Comparison of ENCODE assay signal across 12 cellular contexts in genomic region chr11:76654980-76655379, GRCh38. TPM values are rescaled to one million over a fixed set of nuclear protein-coding genes. Genes with fewer than 3 reads are reported as not detected.
DNase-seq lines count a peak whose midpoint lies in the region; ATAC-seq, FAIRE-seq and TF ChIP-seq lines count a peak whose summit lies in the region.
"Had no signal": no experiment of that assay in that cellular context is flagged by ENCODE, and none has a peak within 500 bp of the region (broad histone marks: within the 10 kb centered on the region; RNA-seq: fewer than 3 reads in every experiment).

No MANE protein-coding gene starts in this region.

- WGBS in adipose tissue, 3 donors: 92 to 94% (median 93%) methylated on average over 4 of the region's 4 CpGs
- 93% methylated on average over 4 of the region's 4 CpGs; no CpG with 5 or more reads in 1 of the 2 donors for WGBS in gastroesophageal sphincter (ENCODE audit: low coverage in 1 of 2), 2 donors
- WGBS in thyroid gland, 2 donors: 90 to 93% methylated on average over 4 of the region's 4 CpGs
- WGBS in pancreas, 2 donors: 93 to 98% methylated on average over 4 of the region's 4 CpGs

- peak overlapping the region in 1 of 3 experiments; percentile 15 for H3K4me3 Mint-ChIP-seq in nephron

- peak overlapping the region; percentile 83 to 97 (median 94) for H3K27ac Mint-ChIP-seq in nephron

- intact Hi-C loops in thyroid gland (cut with DNase I): no loop called here
- intact Hi-C loops in pancreas (cut with DNase I): no loop called here

- peaks cover 0 to 52% (median 29%) of the 10 kb centered on the region in 3 donors for H3K4me1 ChIP-seq in gastroesophageal sphincter
- peaks cover 0 to 16% of the 10 kb centered on the region in 2 donors for H3K4me1 ChIP-seq in thyroid gland
- no peaks in the 10 kb centered on the region for H3K4me1 ChIP-seq in pancreas

- H3K27me3 ChIP-seq in gastroesophageal sphincter (no peaks in the 10 kb centered on the region), thyroid gland (no peaks in the 10 kb centered on the region), pancreas (peaks cover 0 to 3% (median 0%) of the 10 kb centered on the region in 4 donors)

- peak overlapping the region; percentile 81 for H3K27ac ChIP-seq in adipose tissue (ENCODE audit: low read depth, low read length)
- H3K27ac ChIP-seq in gastroesophageal sphincter: peak overlapping the region in 3 of 4 donors; percentile 64 to 75 (median 65)
- H3K27ac ChIP-seq in thyroid gland: peak overlapping the region in 2 of 3 donors; percentile 33 to 56
- H3K27ac ChIP-seq in RWPE1: no peak overlapping the region
- H3K27ac ChIP-seq in pancreas: no peak overlapping the region

- H3K27me3 Mint-ChIP-seq in nephron (ENCODE audit: low read depth): no peaks in the 10 kb centered on the region

- H3K4me1 Mint-ChIP-seq in nephron: peaks cover 57% of the 10 kb centered on the region

- H3K36me3 Mint-ChIP-seq in nephron (ENCODE audit: low read depth): no peaks in the 10 kb centered on the region

- ATAC-seq in gastroesophageal sphincter: no peak
- no peak for ATAC-seq in pancreas

- CTCF ChIA-PET in RWPE1 (lab: Yijun Ruan, JAX): no interaction called here

- POLR2A ChIA-PET in RWPE1 (lab: Yijun Ruan, JAX; ENCODE audit: low non-redundant PET): interaction anchor here (0.8 kb wide), 1 partner anchor 982 kb away, joined by 3 read pairs; no protein-coding TSS in a partner anchor

- no peak for FAIRE-seq in pancreas (lab: Jason Lieb, UNC)

- H3K36me3 ChIP-seq in gastroesophageal sphincter (peaks cover 0 to 15% of the 10 kb centered on the region in 2 donors), thyroid gland (no peaks in the 10 kb centered on the region), pancreas (no peaks in the 10 kb centered on the region)

- DNase-seq in thyroid gland: no peak
- DNase-seq in erythroblast (lab: John Stamatoyannopoulos, UW): no peak
- no peak for DNase-seq in RWPE1 (ENCODE audit: low spot score)
- DNase-seq in pancreas: no peak
- DNase-seq: C1 segment of cervical spinal cord; DND-41; MM.1S; NK-92 treated with Interleukin-12 subunit alpha and Interleukin-12 subunit beta, amount 100 ng/mL, for 24 hours; stimulated activated CD4-positive, alpha-beta T cell treated with anti-CD3 and anti-CD28 coated beads, Interleukin-1b, Interleukin-23, amount 100 ng/mL, for 48 hours had no signal

- no peak for TF ChIP-seq EP300 in gastroesophageal sphincter (IDR thresholded peaks at IDR 0.05)

- TF ChIP-seq CTCF in gastroesophageal sphincter (IDR thresholded peaks at IDR 0.05) (no peak), nephron (IDR thresholded peaks at IDR 0.05; ENCODE audit: unreplicated experiment in 3 of 3) (no peak), thyroid gland (IDR thresholded peaks at IDR 0.05) (no peak), RWPE1 (conservative IDR thresholded peaks at IDR 0.05; ENCODE audit: low read depth) (no peak), pancreas (IDR thresholded peaks at IDR 0.05) (no peak)

- no peak overlapping the region for H3K4me3 ChIP-seq in gastroesophageal sphincter
- no peak overlapping the region for H3K4me3 ChIP-seq in thyroid gland (replicated peaks in 1 of 3)
- H3K4me3 ChIP-seq in pancreas: no peak overlapping the region

- TF ChIP-seq POLR2A in gastroesophageal sphincter (IDR thresholded peaks at IDR 0.05) (no peak), thyroid gland (IDR thresholded peaks at IDR 0.05) (no peak), erythroblast (IDR thresholded peaks at IDR 0.05; ENCODE audit: low read length) (no peak)

- H3K9me3 ChIP-seq in gastroesophageal sphincter (no peaks in the 10 kb centered on the region), thyroid gland (no peaks in the 10 kb centered on the region), pancreas (no peaks in the 10 kb centered on the region)

- H3K9me3 Mint-ChIP-seq in nephron: peaks cover 2% of the 10 kb centered on the region

RNA-seq across cellular contexts. Expression of gene LRRC32, which starts 15.6 kb away (rescaled TPM):
- 100 to 1,000 TPM in 1 of 3 donors, 10 to 100 TPM in 2; 15.5 to 101 (median 99.7) TPM for polyA plus RNA-seq in adipose tissue
- 10 to 100 TPM; 22.7 to 37.6 (median 31.1) TPM for total RNA-seq in gastroesophageal sphincter
- total RNA-seq in thyroid gland: 10 to 100 TPM; 15.6 to 42.5 (median 17.9) TPM
- total RNA-seq in pancreas: 10 to 100 TPM in 2 of 6 donors, 1 to 10 TPM in 4; 5.7 to 26.0 (median 8.9) TPM
- polyA plus RNA-seq in pancreas: 10 to 100 TPM; 27.3 to 43.0 TPM

Comparison
In these comparisons a context has a peak if more than half of its experiments do, and no peak if none do; other contexts are left out.
1. H3K27ac ChIP-seq: peak in adipose tissue (single experiment), gastroesophageal sphincter (3 of 4) and thyroid gland (2 of 3); none in RWPE1 (single experiment) and pancreas (0 of 4).